Comparison of ENCODE assay signal across 8 cellular contexts in genomic region chr2:9336534-9337354, GRCh38.
DNase-seq lines count a peak whose midpoint lies in the region; ATAC-seq and TF ChIP-seq lines count a peak whose summit lies in the region.

No MANE protein-coding gene starts in this region.

- no peak for TF ChIP-seq CTCF in choroid plexus epithelial cell (conservative IDR thresholded peaks at IDR 0.05; ENCODE audit: low read depth, low read length)
- no peak for TF ChIP-seq CTCF in omental fat pad (IDR thresholded peaks at IDR 0.05)

- H3K36me3 Mint-ChIP-seq in activated T-helper 17 cell treated with anti-CD3 and anti-CD28 coated beads, Interleukin-2, amount 50 U/mL, for 72 hours (ENCODE audit: low read depth), result no peaks in the 10 kb centered on the region

- no peak overlapping the region for H3K4me3 Mint-ChIP-seq in activated T-helper 17 cell treated with anti-CD3 and anti-CD28 coated beads, Interleukin-2, amount 50 U/mL, for 72 hours

- peak; percentile 6 for DNase-seq in GOT3 (lab: John Stamatoyannopoulos, UW)
- DNase-seq in NCI-H446 (lab: John Stamatoyannopoulos, UW), result peak; percentile 92 to 97
- DNase-seq in choroid plexus epithelial cell (ENCODE audit: low read depth), result peak; percentile 98
- peak; percentile 69 for DNase-seq in omental fat pad (ENCODE audit: low spot score)
- no peak for DNase-seq in MV-4-11 (lab: John Stamatoyannopoulos, UW)

- ATAC-seq in omental fat pad (ENCODE audit: low FRiP score), result peak; percentile 43
- ATAC-seq in HG03457 (IDR thresholded peaks at IDR 0.05; ENCODE audit: unreplicated experiment), result no peak
- ATAC-seq in activated T-helper 17 cell treated with anti-CD3 and anti-CD28 coated beads, Interleukin-2, amount 50 U/mL, for 72 hours (replicated peaks), result no peak
- ATAC-seq in GM21576 (IDR thresholded peaks at IDR 0.05; ENCODE audit: unreplicated experiment), result no peak

- H3K27ac Mint-ChIP-seq in activated T-helper 17 cell treated with anti-CD3 and anti-CD28 coated beads, Interleukin-2, amount 50 U/mL, for 72 hours, result no peak overlapping the region

- no peaks in the 10 kb centered on the region for H3K4me1 Mint-ChIP-seq in activated T-helper 17 cell treated with anti-CD3 and anti-CD28 coated beads, Interleukin-2, amount 50 U/mL, for 72 hours

- peaks cover 4% of the 10 kb centered on the region for H3K27me3 Mint-ChIP-seq in activated T-helper 17 cell treated with anti-CD3 and anti-CD28 coated beads, Interleukin-2, amount 50 U/mL, for 72 hours

- no peak overlapping the region for H3K4me3 ChIP-seq in choroid plexus epithelial cell (ENCODE audit: low read depth, low read length)

- H3K9me3 Mint-ChIP-seq in activated T-helper 17 cell treated with anti-CD3 and anti-CD28 coated beads, Interleukin-2, amount 50 U/mL, for 72 hours, result no peaks in the 10 kb centered on the region
